Comparison of ENCODE assay signal across 35 cellular contexts in the genomic region with DNA sequence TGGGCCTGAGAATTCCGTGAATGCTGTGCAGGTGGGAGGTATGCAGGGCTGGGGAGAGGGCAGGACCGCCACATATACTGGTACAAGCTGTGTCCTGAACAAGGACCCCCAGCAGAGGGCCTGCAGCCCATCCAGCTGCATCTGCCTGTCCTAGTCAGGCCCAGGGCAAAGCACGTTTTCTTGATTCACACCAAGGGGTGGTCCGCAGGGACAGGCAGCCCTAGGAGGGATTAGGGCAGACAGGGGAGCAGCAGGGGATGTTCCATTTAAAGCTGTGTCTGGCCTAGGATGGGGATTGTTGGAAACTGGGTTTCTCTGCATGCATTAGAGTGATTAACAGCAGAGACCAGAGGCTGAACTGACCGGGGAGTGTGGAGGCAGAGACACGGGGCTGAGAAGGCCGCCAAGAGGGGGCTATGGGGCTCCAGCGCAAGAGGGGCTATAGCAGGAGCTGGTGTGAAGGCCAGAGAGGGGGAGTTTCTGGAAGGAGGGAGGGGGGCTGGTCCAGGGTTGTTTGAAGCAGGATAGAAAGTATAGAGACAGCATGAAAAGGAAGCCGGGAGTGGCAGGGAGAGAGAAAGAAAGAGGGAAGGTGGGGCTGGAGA. TPM values are rescaled to one million over a fixed set of nuclear protein-coding genes. Genes with fewer than 3 reads are reported as not detected.
"Had no signal": no experiment of that assay in that cellular context is flagged by ENCODE, and none has a peak within 500 bp of the region (broad histone marks: within the 10 kb centered on the region; RNA-seq: fewer than 3 reads in every experiment).

No MANE protein-coding gene starts in this region.

- H3K4me3 Mint-ChIP-seq: activated CD4-positive, alpha-beta T cell treated with anti-CD3 and anti-CD28 coated beads for 36 hours; activated CD4-positive, alpha-beta T cell treated with anti-CD3 and anti-CD28 coated beads, Interleukin-2, amount 10 ng/mL, durations not matched to agents 7 days and 5 days; activated CD8-positive, alpha-beta memory T cell treated with anti-CD3 and anti-CD28 coated beads, Interleukin-2, amount 10 ng/mL, durations not matched to agents 7 days and 5 days; activated naive CD4-positive, alpha-beta T cell treated with anti-CD3 and anti-CD28 coated beads, Interleukin-2, amount 50 U/mL, for 24 hours; activated naive CD8-positive, alpha-beta T cell treated with anti-CD3 and anti-CD28 coated beads, Interleukin-2, amount 10 ng/mL, durations not matched to agents 7 days and 5 days; T-helper 1 cell treated with Interleukin-12 subunit alpha and Interleukin-12 subunit beta and Interleukin-4 antibody, amounts not matched to agents 30 μg/mL and 1 μg/mL, for 36 hours; T-helper 2 cell treated with Interferon-gamma antibody and Interleukin-4, amounts not matched to agents 5 μg/mL and 100 μg/mL, for 36 hours had no signal

- H3K4me3 ChIP-seq: ascending aorta, cardiac muscle cell, Peyer's patch, SJSA1 had no signal

- H3K36me3 ChIP-seq: ascending aorta, cardiac muscle cell, Peyer's patch, SJSA1 had no signal

- H3K9me2 ChIP-seq: SK-N-SH had no signal

- H3K4me2 ChIP-seq: KMS-11, SK-N-SH had no signal

- H3K36me3 Mint-ChIP-seq: activated naive CD4-positive, alpha-beta T cell treated with anti-CD3 and anti-CD28 coated beads, Interleukin-2, amount 50 U/mL, for 24 hours had no signal

- H3K9me3 ChIP-seq: SK-N-SH had no signal

- H3K27ac ChIP-seq: ascending aorta, cardiac muscle cell, KMS-11, Peyer's patch, SJSA1 had no signal

- H3K27ac Mint-ChIP-seq: activated CD4-positive, alpha-beta T cell treated with anti-CD3 and anti-CD28 coated beads for 36 hours; activated CD4-positive, alpha-beta T cell treated with anti-CD3 and anti-CD28 coated beads, Interleukin-2, amount 10 ng/mL, durations not matched to agents 7 days and 5 days; activated CD8-positive, alpha-beta memory T cell treated with anti-CD3 and anti-CD28 coated beads, Interleukin-2, amount 10 ng/mL, durations not matched to agents 7 days and 5 days; activated naive CD4-positive, alpha-beta T cell treated with anti-CD3 and anti-CD28 coated beads, Interleukin-2, amount 50 U/mL, for 24 hours; activated naive CD8-positive, alpha-beta T cell treated with anti-CD3 and anti-CD28 coated beads, Interleukin-2, amount 10 ng/mL, durations not matched to agents 7 days and 5 days; T-helper 1 cell treated with Interleukin-12 subunit alpha and Interleukin-12 subunit beta and Interleukin-4 antibody, amounts not matched to agents 30 μg/mL and 1 μg/mL, for 36 hours; T-helper 2 cell treated with Interferon-gamma antibody and Interleukin-4, amounts not matched to agents 5 μg/mL and 100 μg/mL, for 36 hours; WTC11 had no signal

- H3K4me1 Mint-ChIP-seq: activated naive CD4-positive, alpha-beta T cell treated with anti-CD3 and anti-CD28 coated beads, Interleukin-2, amount 50 U/mL, for 24 hours had no signal

- H3K4me1 ChIP-seq: ascending aorta, Peyer's patch, SJSA1 had no signal

- DNase-seq: activated CD4-positive, alpha-beta T cell treated with anti-CD3 and anti-CD28 coated beads for 36 hours; activated CD4-positive, alpha-beta T cell treated with anti-CD3 and anti-CD28 coated beads, Interleukin-2, amount 10 ng/mL, durations not matched to agents 7 days and 5 days; activated CD4-positive, alpha-beta T cell treated with anti-CD3 and anti-CD28 coated beads, Interleukin-2, amount 50 U/mL, for 48 hours; activated CD8-positive, alpha-beta memory T cell treated with anti-CD3 and anti-CD28 coated beads for 24 hours; activated CD8-positive, alpha-beta memory T cell treated with anti-CD3 and anti-CD28 coated beads, Interleukin-2, amount 10 ng/mL, durations not matched to agents 7 days and 5 days; activated CD8-positive, alpha-beta memory T cell treated with anti-CD3 and anti-CD28 coated beads, Interleukin-2, amount 50 U/mL, for 48 hours; activated gamma-delta T cell; activated naive CD4-positive, alpha-beta T cell treated with Interleukin-2 at 50 U/mL for 16 hours; activated naive CD8-positive, alpha-beta T cell treated with anti-CD3 and anti-CD28 coated beads, Interleukin-2, amount 10 ng/mL, durations not matched to agents 7 days and 5 days; activated T-cell treated with anti-CD3 and anti-CD28 coated beads, Interleukin-2, amount 50 U/mL, for 48 hours; amygdala; MM.1S; MV-4-11; NCI-H1092; NCI-H1436 treated with DMSO at 0.1 percent for 48 hours; NCI-H1694 treated with DMSO at 0.1 percent for 48 hours; NCI-H2029; NCI-H345; NCI-H524 treated with DMSO at 0.1 percent for 48 hours; PC-3; Peyer's patch; RPMI8226; SHP77 treated with DMSO at 0.1 percent for 48 hours; SK-N-SH had no signal

- ATAC-seq: activated CD4-positive, alpha-beta T cell treated with anti-CD3 and anti-CD28 coated beads for 36 hours; activated CD4-positive, CD25-positive, alpha-beta regulatory T cell treated with anti-CD3 and anti-CD28 coated beads, Interleukin-2, amount 50 U/mL, for 24 hours; activated CD8-positive, alpha-beta memory T cell treated with anti-CD3 and anti-CD28 coated beads, Interleukin-2, amount 10 ng/mL, durations not matched to agents 7 days and 5 days; PC-3; WTC11 had no signal

RNA-seq across cellular contexts. Expression of gene GRM6, which starts 2.7 kb away (rescaled TPM):
- total RNA-seq: activated CD4-positive, alpha-beta T cell treated with anti-CD3 and anti-CD28 coated beads for 36 hours; activated CD4-positive, alpha-beta T cell treated with anti-CD3 and anti-CD28 coated beads, Interleukin-2, amount 10 ng/mL, durations not matched to agents 7 days and 5 days; activated CD8-positive, alpha-beta memory T cell treated with anti-CD3 and anti-CD28 coated beads, Interleukin-2, amount 10 ng/mL, durations not matched to agents 7 days and 5 days; activated naive CD8-positive, alpha-beta T cell treated with anti-CD3 and anti-CD28 coated beads, Interleukin-2, amount 10 ng/mL, durations not matched to agents 7 days and 5 days; ascending aorta; cardiac muscle cell; LHCN-M2; NCI-H460; PC-3; Peyer's patch; SJSA1 had no signal

RNA-seq across cellular contexts. Expression of gene ZNF879, which starts 31.2 kb away (rescaled TPM):
- total RNA-seq: PC-3, SJSA1 had no signal

RNA-seq across cellular contexts. Expression of gene ZNF454, which starts 51.4 kb away (rescaled TPM):
- total RNA-seq: activated CD4-positive, alpha-beta T cell treated with anti-CD3 and anti-CD28 coated beads for 36 hours; activated CD4-positive, alpha-beta T cell treated with anti-CD3 and anti-CD28 coated beads, Interleukin-2, amount 10 ng/mL, durations not matched to agents 7 days and 5 days; activated CD8-positive, alpha-beta memory T cell treated with anti-CD3 and anti-CD28 coated beads, Interleukin-2, amount 10 ng/mL, durations not matched to agents 7 days and 5 days; activated naive CD8-positive, alpha-beta T cell treated with anti-CD3 and anti-CD28 coated beads, Interleukin-2, amount 10 ng/mL, durations not matched to agents 7 days and 5 days; LHCN-M2; NCI-H460; PC-3; SJSA1 had no signal
